ENCODE assay signal across 23 cellular contexts in the genomic region with DNA sequence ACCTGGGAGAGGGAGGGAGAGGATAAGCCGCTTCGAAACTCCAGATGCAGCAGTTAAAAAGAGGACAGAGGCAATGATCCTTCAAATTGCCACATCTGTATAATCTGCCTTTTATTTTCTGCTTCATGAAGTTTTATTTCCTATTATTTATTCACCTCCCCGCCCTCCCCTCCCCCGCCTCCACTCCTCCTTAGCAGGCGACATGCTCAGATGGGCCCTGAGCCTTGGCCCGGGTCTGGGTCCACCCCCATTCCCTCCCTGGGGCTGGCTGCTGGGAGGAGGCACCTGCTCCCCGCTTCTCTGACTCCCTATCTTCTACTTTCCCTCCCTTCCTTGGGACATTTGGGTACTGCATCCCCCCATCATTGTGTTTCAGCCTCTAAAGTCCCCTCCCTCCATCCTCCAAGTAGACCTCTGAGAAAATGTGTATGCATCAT. TPM values are rescaled to one million over a fixed set of nuclear protein-coding genes. Genes with fewer than 3 reads are reported as not detected.
DNase-seq lines count a peak whose midpoint lies in the region; ATAC-seq, FAIRE-seq and TF ChIP-seq lines count a peak whose summit lies in the region.
"Had no signal": no experiment of that assay in that cellular context is flagged by ENCODE, and none has a peak within 500 bp of the region (broad histone marks: within the 10 kb centered on the region; RNA-seq: fewer than 3 reads in every experiment).

No MANE protein-coding gene starts in this region.

- TF ChIP-seq EP300 in HepG2 (IDR thresholded peaks at IDR 0.05; ENCODE audit: low read depth in 2 of 2, low read length in 2 of 2) (no peak), HepG2 (CRISPR knock-in tag; IDR thresholded peaks at IDR 0.05; ENCODE audit: borderline replicate concordance) (no peak)

- H4K20me1 ChIP-seq in HepG2 (ENCODE audit: insufficient read depth, low read length) = no peaks in the 10 kb centered on the region
- H4K20me1 ChIP-seq in osteoblast (ENCODE audit: insufficient read depth, low read length) = no peaks in the 10 kb centered on the region

- FAIRE-seq in HepG2 (lab: Jason Lieb, UNC) = no peak
- no peak for FAIRE-seq in HTR-8/SVneo (lab: Jason Lieb, UNC)

- H3K4me2 ChIP-seq in HepG2 (ENCODE audit: low read depth, low read length) = no peak overlapping the region
- H3K4me2 ChIP-seq in osteoblast (ENCODE audit: insufficient read depth, low read length) = no peak overlapping the region

- no peaks in the 10 kb centered on the region for H3K27me3 ChIP-seq in HepG2 (ENCODE audit: control insufficient read depth in 1 of 2, insufficient read depth in 2 of 2, low read length in 2 of 2)
- H3K27me3 ChIP-seq in right lobe of liver = no peaks in the 10 kb centered on the region
- no peaks in the 10 kb centered on the region for H3K27me3 ChIP-seq in esophagus (ENCODE audit: control insufficient read depth in 1 of 2, insufficient read depth in 2 of 2, low read length in 2 of 2)
- no peaks in the 10 kb centered on the region for H3K27me3 ChIP-seq in osteoblast (ENCODE audit: insufficient read depth, low read length)
- H3K27me3 ChIP-seq: esophagus muscularis mucosa, upper lobe of left lung had no signal

- CTCF ChIA-PET in HepG2 (lab: Yijun Ruan, JAX; ENCODE audit: low intra/inter-chr PET ratio, low total read pairs) = no interaction called here

- no peak overlapping the region for H2AFZ ChIP-seq in HepG2 (ENCODE audit: low read length)
- H2AFZ ChIP-seq in osteoblast (ENCODE audit: low read length) = no peak overlapping the region

- TF ChIP-seq RAD21 in HepG2 (CRISPR knock-in tag; IDR thresholded peaks at IDR 0.05) = no peak

- H3K9ac ChIP-seq in HepG2 (ENCODE audit: insufficient read depth, low read depth, low read length) = no peak overlapping the region

- H3K79me2 ChIP-seq in HepG2 (ENCODE audit: insufficient read depth, low read length) = no peaks in the 10 kb centered on the region
- no peaks in the 10 kb centered on the region for H3K79me2 ChIP-seq in osteoblast (ENCODE audit: insufficient read depth, low read length)

- no peaks in the 10 kb centered on the region for H3K36me3 ChIP-seq in HepG2 (replicated peaks in 1 of 2; ENCODE audit: control insufficient read depth in 1 of 2, insufficient read depth in 2 of 2, low read length in 2 of 2)
- H3K36me3 ChIP-seq in right lobe of liver = no peaks in the 10 kb centered on the region
- H3K36me3 ChIP-seq in esophagus (ENCODE audit: control insufficient read depth in 2 of 2, insufficient read depth in 2 of 2, low read length in 1 of 2) = no peaks in the 10 kb centered on the region
- no peaks in the 10 kb centered on the region for H3K36me3 ChIP-seq in osteoblast (ENCODE audit: insufficient read depth, low read length)
- H3K36me3 ChIP-seq: esophagus muscularis mucosa, upper lobe of left lung had no signal

- TF ChIP-seq CTCF in HepG2 (CRISPR knock-in tag; IDR thresholded peaks at IDR 0.05) (no peak), right lobe of liver (IDR thresholded peaks at IDR 0.05) (no peak), osteoblast (IDR thresholded peaks at IDR 0.05; ENCODE audit: extremely low read depth, low read depth, low read length) (no peak)

- BruUV-seq in HepG2 (replicated peaks; lab: Mats Ljungman, UMichigan) = no TSS peak

- WGBS in HepG2 (ENCODE audit: low lambda C conversion rate) = 89% methylated on average over 7 of the region's 7 CpGs
- 82% methylated on average over 7 of the region's 7 CpGs for WGBS in right lobe of liver (ENCODE audit: insufficient coverage, low coverage, low lambda C conversion rate, missing lambda C conversion rate)
- 59 to 81% methylated on average over 7 of the region's 7 CpGs for WGBS in esophagus, 2 donors

- in situ Hi-C loops in HepG2 (cut with HindIII; ENCODE audit: extremely low pct_ligation_motif_present, low pct_unique_long_range_greater_than_20kb) = loop anchor here (5.0 kb wide), 1 partner anchor 37 kb away; no protein-coding TSS in a partner anchor

- intact Hi-C loops in HepG2 (cut with micrococcal nuclease; ENCODE audit: unreplicated experiment) (no loop called here), right lobe of liver (cut with DNase I) (loop anchor here in 1 of 2 donors (5.0 kb wide), 1 partner anchor 177 kb away; no protein-coding TSS in a partner anchor)

- DNase-seq in HepG2 (ENCODE audit: low spot score) (no peak), right lobe of liver (no peak), osteoblast (ENCODE audit: insufficient read length, low spot score, missing footprints) (peak; percentile 39), HTR-8/SVneo (ENCODE audit: insufficient read length, low spot score) (no peak), EL (no peak)
- DNase-seq: activated B cell treated with CpG ODN at 0.5 μM for 24 hours; activated CD4-positive, alpha-beta T cell treated with anti-CD3 and anti-CD28 coated beads, Interleukin-2, amount 50 U/mL, for 48 hours; activated CD8-positive, alpha-beta memory T cell treated with anti-CD3 and anti-CD28 coated beads, Interleukin-2, amount 50 U/mL, for 48 hours; activated naive CD8-positive, alpha-beta T cell treated with anti-CD3 and anti-CD28 coated beads for 36 hours; C1 segment of cervical spinal cord; effector memory CD4-positive, alpha-beta T cell; hypothalamus; NCI-H1105; NCI-H2029; NCI-H2227 treated with DMSO at 0.1 percent for 48 hours; NCI-H82; stimulated activated CD8-positive, alpha-beta memory T cell treated with anti-CD3 and anti-CD28 coated beads, Interleukin-4, amount 100 ng/mL, for 48 hours; T-helper 9 cell had no signal

- H3K9me3 ChIP-seq in HepG2 (ENCODE audit: low read length) = no peaks in the 10 kb centered on the region
- no peaks in the 10 kb centered on the region for H3K9me3 ChIP-seq in right lobe of liver
- H3K9me3 ChIP-seq in esophagus (ENCODE audit: control insufficient read depth in 2 of 2, insufficient read depth in 1 of 2, low read depth in 1 of 2, low read length in 1 of 2) = no peaks in the 10 kb centered on the region
- H3K9me3 ChIP-seq in osteoblast (ENCODE audit: low read depth, low read length) = no peaks in the 10 kb centered on the region
- H3K9me3 ChIP-seq: esophagus muscularis mucosa, upper lobe of left lung had no signal

- ATAC-seq in HepG2 (no peak), right lobe of liver (no peak), GM21390 (IDR thresholded peaks at IDR 0.05; ENCODE audit: unreplicated experiment) (no peak), GM19035 (IDR thresholded peaks at IDR 0.05; ENCODE audit: unreplicated experiment) (no peak)

- H3K4me1 ChIP-seq in HepG2 (ENCODE audit: insufficient read depth, low read length) (peaks cover 70% of the 10 kb centered on the region), right lobe of liver (peaks cover 0 to 3% (median 0%) of the 10 kb centered on the region in 4 donors), esophagus (ENCODE audit: control insufficient read depth in 2 of 2, insufficient read depth in 2 of 2, low read length in 1 of 2) (peaks cover 6 to 25% of the 10 kb centered on the region in 2 donors), osteoblast (ENCODE audit: insufficient read depth, low read length) (peaks cover 11% of the 10 kb centered on the region)

- H3K4me3 ChIP-seq in HepG2 (replicated peaks in 1 of 3; ENCODE audit: insufficient read depth in 1 of 3, low read depth in 2 of 3, low read length in 3 of 3) (no peak overlapping the region), right lobe of liver (no peak overlapping the region), esophagus (ENCODE audit: low read depth in 1 of 2, low read length in 2 of 2) (no peak overlapping the region), osteoblast (ENCODE audit: insufficient read depth, low read length) (no peak overlapping the region)
- H3K4me3 ChIP-seq: esophagus muscularis mucosa, upper lobe of left lung had no signal

- POLR2A ChIA-PET in HepG2 (lab: Yijun Ruan, JAX) = no interaction called here

- TF ChIP-seq POLR2A in HepG2 (IDR thresholded peaks at IDR 0.05; ENCODE audit: insufficient read depth in 1 of 2, low read depth in 2 of 2, low read length in 2 of 2) (no peak), right lobe of liver (IDR thresholded peaks at IDR 0.05) (no peak)

- H3K27ac ChIP-seq in HepG2 (ENCODE audit: extremely low read length, insufficient read depth, low read length) (no peak overlapping the region), right lobe of liver (no peak overlapping the region), esophagus (ENCODE audit: low read depth in 2 of 2, low read length in 1 of 2) (peak overlapping the region; percentile 85 to 88), osteoblast (ENCODE audit: low read depth, low read length) (no peak overlapping the region)
- H3K27ac ChIP-seq: upper lobe of left lung had no signal

RNA-seq across cellular contexts. Expression of gene PSD4, which starts 36.1 kb away (rescaled TPM):
- 8.6 and 9.4 TPM in 2 replicates for total RNA-seq in HepG2 (2016; rRNA removed; fragmentation: Illumina TruSeq; extraction: Trizol)
- 1.8 and 2.1 TPM in 2 replicates for total RNA-seq in HepG2 (2016; cell fraction: cytosol; rRNA removed; fragmentation: Illumina TruSeq; extraction: Trizol; ENCODE audit: low read depth)
- 6.4 and 9.6 TPM in 2 replicates for total RNA-seq in HepG2 (2016; cell fraction: insoluble cytoplasmic fraction; rRNA removed; fragmentation: Illumina TruSeq; extraction: Trizol)
- 4.3 and 5.2 TPM in 2 replicates for total RNA-seq in HepG2 (2016; cell fraction: membrane; rRNA removed; fragmentation: Illumina TruSeq; extraction: Trizol)
- total RNA-seq in HepG2 (2016; cell fraction: nucleus; rRNA removed; fragmentation: Illumina TruSeq; extraction: Trizol) = 10.2 and 10.4 TPM in 2 replicates
- polyA plus RNA-seq in HepG2 (2011; rRNA removed) = 5.8 and 9.1 TPM in 2 replicates
- 4.3 and 4.7 TPM in 2 replicates for polyA plus RNA-seq in HepG2 (2011; cell fraction: cytosol; rRNA removed)
- 34.6 and 36.0 TPM in 2 replicates for polyA plus RNA-seq in HepG2 (2011; cell fraction: nucleus; rRNA removed)
- 9.7 and 12.9 TPM in 2 replicates for polyA plus RNA-seq in HepG2 (2012)
- 1.3 TPM in 2 replicates for polyA plus RNA-seq in HepG2 (2016; cell fraction: cytosol; fragmentation: Illumina TruSeq; extraction: Trizol; ENCODE audit: low read depth)
- 4.3 and 6.8 TPM in 2 replicates for polyA plus RNA-seq in HepG2 (2016; cell fraction: insoluble cytoplasmic fraction; fragmentation: Illumina TruSeq; extraction: Trizol; ENCODE audit: low read depth)
- 3.3 TPM in 2 replicates for polyA plus RNA-seq in HepG2 (2016; cell fraction: membrane; fragmentation: Illumina TruSeq; extraction: Trizol; ENCODE audit: low read depth)
- 14.7 and 15.0 TPM in 2 replicates for polyA plus RNA-seq in HepG2 (2016; cell fraction: nucleus; fragmentation: Illumina TruSeq; extraction: Trizol; ENCODE audit: insufficient read depth, low read depth)
- 3.6 and 13.9 TPM in 2 replicates for polyA minus RNA-seq in HepG2 (2011; rRNA and poly(A)+ RNA removed; ENCODE audit: low replicate concordance)
- 5.2 and 5.3 TPM in 2 replicates for polyA minus RNA-seq in HepG2 (2011; cell fraction: cytosol; rRNA and poly(A)+ RNA removed)
- polyA minus RNA-seq in HepG2 (2011; cell fraction: nucleus; rRNA and poly(A)+ RNA removed) = 11.6 and 16.2 TPM in 2 replicates
- total RNA-seq in right lobe of liver = 10 to 100 TPM; 38.0 to 77.8 (median 58.7) TPM
- polyA plus RNA-seq in esophagus = 10 to 100 TPM; 18.1 to 32.6 TPM
- 1.2 and 1.8 TPM in 2 replicates for total RNA-seq in osteoblast

Comparison
In these comparisons a context has a peak if more than half of its experiments do, and no peak if none do; other contexts are left out.
1. H3K27ac ChIP-seq: peak in esophagus (2 of 2); none in HepG2 (single experiment), right lobe of liver (0 of 3) and osteoblast (single experiment).